In genomic region chr17:44199553-44200477, GRCh38 we compare ENCODE assay signal across 1 cellular context.
A peak's percentile ranks its signal among the peaks of the same experiment; 100 is the strongest.
TF ChIP-seq lines count a peak whose summit lies in the region.

TSS of gene ATXN7L3 (minus strand) at chr17:44199884. CDS start at chr17:44198070, 1,814 bp downstream.

TF ChIP-seq in K562, 482 proteins besides CTCF, POLR2A, EP300 and RAD21 (continued from another document):
- TF ChIP-seq XRCC4 (IDR thresholded peaks at IDR 0.05; ENCODE audit: extremely low read depth, insufficient read depth, insufficient read length) (no peak), NFXL1 (CRISPR knock-in tag; IDR thresholded peaks at IDR 0.05) (no peak), RBM15 (IDR thresholded peaks at IDR 0.05; ENCODE audit: insufficient read depth, low read length) (no peak), AFF1 (IDR thresholded peaks at IDR 0.05; ENCODE audit: low read depth in 1 of 2, partially characterized antibody in 2 of 2) (no peak), ZNF778 (CRISPR knock-in tag; IDR thresholded peaks at IDR 0.05) (no peak), HDGF (IDR thresholded peaks at IDR 0.05) (no peak), NCOA2 (IDR thresholded peaks at IDR 0.05; ENCODE audit: partially characterized antibody in 2 of 2) (no peak), ZNF280B (CRISPR knock-in tag; IDR thresholded peaks at IDR 0.05) (no peak), AFF4 (CRISPR knock-in tag; IDR thresholded peaks at IDR 0.05) (no peak), ARID3B (CRISPR knock-in tag; IDR thresholded peaks at IDR 0.05; ENCODE audit: borderline replicate concordance) (no peak), ZFP30 (CRISPR knock-in tag; IDR thresholded peaks at IDR 0.05; ENCODE audit: borderline replicate concordance) (no peak), PATZ1 (CRISPR knock-in tag; IDR thresholded peaks at IDR 0.05; ENCODE audit: borderline replicate concordance) (no peak), NR4A1 (CRISPR knock-in tag; IDR thresholded peaks at IDR 0.05) (no peak), NR4A1 (tag; IDR thresholded peaks at IDR 0.05) (no peak), ZNF589 (CRISPR knock-in tag; IDR thresholded peaks at IDR 0.05; ENCODE audit: low read depth) (peak; percentile 66; the same call in 1 of the 2 replicates), NCOA1 (IDR thresholded peaks at IDR 0.05; ENCODE audit: low read depth) (no peak), U2AF2 (optimal IDR thresholded peaks at IDR 0.05; ENCODE audit: low read depth, low read length) (no peak)
